8 cellular contexts compared by ENCODE assay signal in genomic region chr6:108560463-108561308, GRCh38. TPM values are rescaled to one million over a fixed set of nuclear protein-coding genes. Genes with fewer than 3 reads are reported as not detected.
DNase-seq lines count a peak whose midpoint lies in the region; ATAC-seq, FAIRE-seq and TF ChIP-seq lines count a peak whose summit lies in the region.

Gene FOXO3, plus strand, starts transcription at chr6:108560917. Its CDS starts 292 bp downstream, at chr6:108561209.

- no peak within 1 kb of the TSS for H2AK5ac ChIP-seq in H1 (ENCODE audit: low read depth, low read length)

- TF ChIP-seq POLR2A in H1 (IDR thresholded peaks at IDR 0.05; ENCODE audit: control extremely low read depth in 1 of 2, low read depth in 2 of 2, low read length in 2 of 2): peak; percentile 70 to 85

- peak within 1 kb of the TSS; percentile 29 for H4K5ac ChIP-seq in H1 (ENCODE audit: insufficient read length, low read depth, low read length)

- no peak within 1 kb of the TSS for H3K27ac ChIP-seq in H1 (ENCODE audit: low read depth, low read length)

- H3K79me2 ChIP-seq in H1 (ENCODE audit: control insufficient read depth in 1 of 2, insufficient read depth in 2 of 2, low read length in 2 of 2): peaks cover 3 to 34% of the 10 kb centered on the region in 2 experiments

- H3K4me1 ChIP-seq in H1 (replicated peaks in 1 of 4; ENCODE audit: control insufficient read depth in 3 of 4, insufficient read depth in 4 of 4, low read length in 3 of 4): peaks cover 5 to 15% (median 7%) of the 10 kb centered on the region in 4 experiments

- CTCF ChIA-PET in AG04449 (lab: Yijun Ruan, JAX): interaction anchor here (1.0 to 4.9 kb wide), 4 partner anchors 16 to 512 kb away, joined by 3 to 16 read pairs (median 10); no protein-coding TSS in a partner anchor
- CTCF ChIA-PET in H1 (lab: Charles Lee; ENCODE audit: partially characterized antibody): interaction anchor here (0.8 to 1.5 kb wide), 2 partner anchors 15 to 61 kb away, joined by 3 read pairs; no protein-coding TSS in a partner anchor

- no peak within 1 kb of the TSS for H4K91ac ChIP-seq in H1 (replicated peaks; ENCODE audit: insufficient read length, low read length)

- no peaks in the 10 kb centered on the region for H3K79me1 ChIP-seq in H1 (ENCODE audit: low read depth, low read length)

- no peak within 1 kb of the TSS for H3K23ac ChIP-seq in H1 (ENCODE audit: insufficient read length)

- no peak within 1 kb of the TSS for H3K14ac ChIP-seq in H1 (ENCODE audit: insufficient read length)

- H2BK15ac ChIP-seq in H1 (ENCODE audit: low read length): peak within 1 kb of the TSS; percentile 53; the same call in 1 of the 2 replicates

- peak within 1 kb of the TSS; percentile 65 for H3K4me3 ChIP-seq in AG04449 (ENCODE audit: low read depth, low read length)
- H3K4me3 ChIP-seq in H1 (ENCODE audit: extremely low read depth in 1 of 4, insufficient read depth in 2 of 4, low read depth in 3 of 4, low read length in 4 of 4): peak within 1 kb of the TSS; percentile 86 to 99 (median 92)

- peak within 1 kb of the TSS; percentile 36 for H3K56ac ChIP-seq in H1 (replicated peaks; ENCODE audit: insufficient read length, low read depth, low read length)

- peak; percentile 1 to 6; a peak in 2 of 4 replicates for TF ChIP-seq RAD21 in H1 (IDR thresholded peaks at IDR 0.05 in 1 of 2, conservative IDR thresholded peaks at IDR 0.05 in 1 of 2; ENCODE audit: low read depth in 2 of 2, low read length in 2 of 2)

- H3K4ac ChIP-seq in H1 (replicated peaks; ENCODE audit: insufficient read length, low read depth, low read length): no peak within 1 kb of the TSS

- peak within 1 kb of the TSS; percentile 97 to 100 for H3K4me2 ChIP-seq in H1 (ENCODE audit: insufficient read depth in 1 of 2, low read depth in 2 of 2, low read length in 2 of 2)

- H4K20me1 ChIP-seq in H1 (replicated peaks in 1 of 2; ENCODE audit: control insufficient read depth in 1 of 2, insufficient read depth in 2 of 2, low read length in 2 of 2): peaks cover 2 to 5% of the 10 kb centered on the region in 2 experiments

- H3K36me3 ChIP-seq in H1 (ENCODE audit: control insufficient read depth in 2 of 4, insufficient read depth in 4 of 4, low read length in 3 of 4): no peaks in the 10 kb centered on the region

- 0% methylated on average over 5 of the region's 110 CpGs; no CpG with 5 or more reads in 1 of the 2 experiments for WGBS in H1 (ENCODE audit: extremely low coverage in 1 of 2, insufficient coverage in 1 of 2, insufficient read length in 1 of 2, insufficient replicate concordance in 2 of 2, low coverage in 1 of 2, low lambda C conversion rate in 2 of 2, missing lambda C conversion rate in 1 of 2), 2 experiments

- DNase-seq in AG04449 (ENCODE audit: low read depth, low spot score): no peak
- DNase-seq in NCI-H774 (lab: John Stamatoyannopoulos, UW): peak; percentile 98
- peak in 2 of 3 experiments; percentile 32 to 54 for DNase-seq in activated CD8-positive, alpha-beta memory T cell treated with anti-CD3 and anti-CD28 coated beads for 48 hours (ENCODE audit: low read depth in 2 of 3, low spot score in 2 of 3)
- peak; percentile 77 to 85 for DNase-seq in H1 (ENCODE audit: low read depth in 1 of 2, low spot score in 2 of 2)
- peak; percentile 89 for DNase-seq in medulla oblongata (ENCODE audit: extremely low spot score)
- peak; percentile 33 for DNase-seq in stimulated activated CD8-positive, alpha-beta memory T cell treated with anti-CD3 and anti-CD28 coated beads, Interleukin-15, amount 100 ng/mL, for 1 hour (ENCODE audit: low read depth)

- H3K27me3 ChIP-seq in H1 (replicated peaks in 1 of 4; ENCODE audit: control insufficient read depth in 3 of 4, extremely low read depth in 1 of 4, insufficient read depth in 3 of 4, low read length in 3 of 4): peaks cover 0 to 23% (median 10%) of the 10 kb centered on the region in 4 experiments; a peak in 5 of 7 replicates

- no peak within 1 kb of the TSS for H2BK120ac ChIP-seq in H1 (replicated peaks; ENCODE audit: low read depth, low read length)

- H3K9ac ChIP-seq in H1 (replicated peaks in 1 of 4; ENCODE audit: extremely low read depth in 1 of 4, low read depth in 3 of 4, low read length in 3 of 4): peak within 1 kb of the TSS; percentile 68 to 75 (median 71)

- H2BK5ac ChIP-seq in H1 (ENCODE audit: low read depth, low read length): no peak within 1 kb of the TSS; the same call in 1 of the 2 replicates

- no peak within 1 kb of the TSS for H2BK20ac ChIP-seq in H1 (ENCODE audit: low read length)

- no peak for TF ChIP-seq EP300 in H1 (IDR thresholded peaks at IDR 0.05; ENCODE audit: borderline replicate concordance in 1 of 2, low read depth in 2 of 2, low read length in 2 of 2)

- peak within 1 kb of the TSS; percentile 78; the same call in 1 of the 2 replicates for H2BK12ac ChIP-seq in H1 (ENCODE audit: low read depth, low read length)

- no peaks in the 10 kb centered on the region for H3K9me3 ChIP-seq in H1 (ENCODE audit: insufficient read depth in 2 of 2, low read depth in 1 of 2, low read length in 1 of 2)

- no peak within 1 kb of the TSS for H2AFZ ChIP-seq in H1 (ENCODE audit: low read length)

- ATAC-seq in GM21529 (IDR thresholded peaks at IDR 0.05; ENCODE audit: unreplicated experiment) (peak; percentile 15), HG02840 (IDR thresholded peaks at IDR 0.05; ENCODE audit: low FRiP score, unreplicated experiment) (no peak)

- peak within 1 kb of the TSS; percentile 93 for H3K18ac ChIP-seq in H1 (ENCODE audit: extremely low read depth, low read length)

- POLR2A ChIA-PET in AG04449 (lab: Yijun Ruan, JAX) (interaction anchor here (1.0 to 2.6 kb wide), 9 partner anchors 27 to 534 kb away, joined by 3 to 14 read pairs (median 6); partner anchors contain the start of genes ARMC2, CEP57L1 and SESN1), H1 (lab: Charles Lee; ENCODE audit: partially characterized antibody) (interaction anchor here (0.8 to 2.4 kb wide), 6 partner anchors 12 to 277 kb away, joined by 3 to 12 read pairs (median 3); no protein-coding TSS in a partner anchor)

- H3K23me2 ChIP-seq in H1 (ENCODE audit: low read depth, low read length): peaks cover 20% of the 10 kb centered on the region

- TF ChIP-seq CTCF in AG04449 (IDR thresholded peaks at IDR 0.05; ENCODE audit: insufficient read depth, low read length, missing control alignments) (no peak), H1 (IDR thresholded peaks at IDR 0.05; ENCODE audit: control extremely low read depth in 1 of 3, insufficient read depth in 1 of 3, low read depth in 1 of 3, low read length in 3 of 3) (no peak)

- H4K8ac ChIP-seq in H1 (ENCODE audit: extremely low read depth, insufficient read depth, low read length): peak within 1 kb of the TSS; percentile 66; the same call in 1 of the 2 replicates

- no peak for FAIRE-seq in H1 (lab: Jason Lieb, UNC)

TF ChIP-seq in H1, 55 proteins besides CTCF, POLR2A, EP300 and RAD21 (continues in another document):
- TF ChIP-seq KDM4A (IDR thresholded peaks at IDR 0.05; ENCODE audit: low read depth, low read length, severe bottlenecking) (no peak), CBX8 (IDR thresholded peaks at IDR 0.05; ENCODE audit: borderline replicate concordance, low read depth, low read length) (no peak), ASH2L (IDR thresholded peaks at IDR 0.05; ENCODE audit: low read length) (peak; percentile 90), USF2 (IDR thresholded peaks at IDR 0.05; ENCODE audit: low read length) (no peak), SP2 (IDR thresholded peaks at IDR 0.05; ENCODE audit: low read length) (no peak), SIN3A (conservative IDR thresholded peaks at IDR 0.05 in 1 of 2, IDR thresholded peaks at IDR 0.05 in 1 of 2; ENCODE audit: low read depth in 1 of 2, low read length in 2 of 2) (no peak)

RNA-seq across cellular contexts. Expression of gene FOXO3, which starts in this region (rescaled TPM):
- total RNA-seq in H1 (2021; fragmentation: NEBNext Ultra II Directional; extraction: Animal tissue kit (Norgen Biotek cat#: 25700)): 19.3 and 20.2 TPM in 2 replicates
- polyA plus RNA-seq in H1 (2011; rRNA removed): 13.1 and 17.0 TPM in 2 replicates
- polyA plus RNA-seq in H1 (2011; cell fraction: cytosol; rRNA removed): 11.8 TPM
- 18.4 TPM for polyA plus RNA-seq in H1 (2011; cell fraction: nucleus; rRNA removed)
- polyA plus RNA-seq in H1 (2012, experiment 1 of 2): 8.1 to 9.8 TPM (median 9.7 TPM) in 4 replicates
- 1.2 TPM for polyA plus RNA-seq in H1 (2012, experiment 2 of 2)
- polyA plus RNA-seq in H1 (2013, experiment 1 of 2): 9.0 TPM
- 9.8 TPM for polyA plus RNA-seq in H1 (2013, experiment 2 of 2)
- 65.0 and 75.5 TPM in 2 replicates for polyA minus RNA-seq in H1 (2011; rRNA and poly(A)+ RNA removed)
- 23.7 TPM for polyA minus RNA-seq in H1 (2011; cell fraction: cytosol; rRNA and poly(A)+ RNA removed)
- polyA minus RNA-seq in H1 (2011; cell fraction: nucleus; rRNA and poly(A)+ RNA removed): 39.2 TPM
